18 cellular contexts compared by ENCODE assay signal in the genomic region with DNA sequence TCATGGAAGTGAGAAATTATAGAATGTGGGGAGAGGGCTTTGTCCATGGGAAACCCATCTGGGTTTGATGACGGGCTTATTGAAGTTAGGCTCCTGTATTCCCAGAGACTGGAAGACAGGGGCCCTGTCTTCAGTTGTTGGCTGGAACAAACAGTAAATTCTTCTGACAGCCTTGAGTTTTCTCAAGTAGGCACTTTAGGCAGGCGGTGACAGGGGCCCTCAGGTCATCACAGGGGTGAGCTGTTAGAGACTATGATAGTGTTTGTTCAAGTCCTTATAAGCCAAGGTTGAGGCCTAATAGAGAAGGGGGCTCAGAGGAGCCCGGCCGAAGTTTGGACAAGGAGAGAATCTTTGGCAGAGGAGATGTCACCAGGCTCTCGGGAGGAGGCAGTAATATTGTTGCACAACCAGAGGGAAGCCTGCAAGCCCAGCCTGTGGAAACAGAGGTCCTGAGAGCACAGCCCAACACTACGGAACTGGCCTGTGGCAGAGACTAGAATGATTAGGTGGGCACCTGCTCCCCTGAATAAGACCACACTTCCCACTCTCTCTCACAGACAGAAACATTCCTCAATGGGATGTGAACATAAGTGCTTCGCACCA. TPM values are rescaled to one million over a fixed set of nuclear protein-coding genes. Genes with fewer than 3 reads are reported as not detected.
"Had no signal": no experiment of that assay in that cellular context is flagged by ENCODE, and none has a peak within 500 bp of the region (broad histone marks: within the 10 kb centered on the region; RNA-seq: fewer than 3 reads in every experiment).

No MANE protein-coding gene starts in this region.

- ATAC-seq: stimulated activated effector memory CD8-positive, alpha-beta T cell treated with anti-CD3 and anti-CD28 coated beads, Interleukin-12 subunit alpha, Interleukin-12 subunit beta, amount 100 ng/mL, for 72 hours had no signal

- H3K36me3 ChIP-seq: brain microvascular endothelial cell had no signal

- H3K27ac ChIP-seq: brain microvascular endothelial cell had no signal

- DNase-seq: activated B cell treated with CpG ODN at 0.5 μM for 24 hours; activated CD4-positive, alpha-beta T cell treated with anti-CD3 and anti-CD28 coated beads, Interleukin-2, amount 50 U/mL, for 1 hour; activated naive CD4-positive, alpha-beta T cell; activated naive CD8-positive, alpha-beta T cell treated with anti-CD3 and anti-CD28 coated beads, Interleukin-2, amount 10 ng/mL, durations not matched to agents 7 days and 5 days; activated T-cell treated with anti-CD3 and anti-CD28 coated beads for 4 hours; anterior cingulate cortex; brain microvascular endothelial cell; erythroblast; islet precursor cell; T-helper 2 cell had no signal

- FAIRE-seq: TTC549, urothelium cell line had no signal

- H3K27me3 ChIP-seq: brain microvascular endothelial cell had no signal

RNA-seq across cellular contexts. Expression of gene GAB4, which starts 56.6 kb away (rescaled TPM):
- total RNA-seq: activated CD8-positive, alpha-beta memory T cell treated with anti-CD3 and anti-CD28 coated beads for 36 hours; activated naive CD8-positive, alpha-beta T cell treated with anti-CD3 and anti-CD28 coated beads, Interleukin-2, amount 10 ng/mL, durations not matched to agents 7 days and 5 days; cerebellum; mesothelial cell of epicardium; neural crest cell; osteocyte had no signal
